Comparison of ENCODE assay signal across 18 cellular contexts in the genomic region with DNA sequence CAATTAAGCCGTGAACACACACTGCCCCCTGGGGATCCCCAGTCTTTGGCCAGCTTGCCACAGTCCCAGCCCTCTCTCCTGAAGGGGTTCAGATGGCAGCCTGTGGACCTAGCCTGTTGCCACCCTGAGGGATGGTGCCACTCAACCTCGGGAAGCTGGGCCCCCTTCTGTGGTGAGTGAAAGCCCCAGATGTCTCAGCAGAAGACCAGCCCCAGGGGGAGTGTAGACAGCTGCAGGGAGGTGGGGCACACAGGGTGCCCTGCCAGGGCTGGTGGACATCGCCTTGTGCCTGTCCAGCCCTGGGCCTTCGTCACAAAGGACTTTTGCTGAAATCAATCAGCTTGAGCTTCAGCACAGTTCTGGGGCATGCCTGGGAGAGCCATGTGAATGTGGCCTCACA.
"Had no signal": no experiment of that assay in that cellular context is flagged by ENCODE, and none has a peak within 500 bp of the region (broad histone marks: within the 10 kb centered on the region; RNA-seq: fewer than 3 reads in every experiment).

No MANE protein-coding gene starts in this region.

- H3K9me3 Mint-ChIP-seq: activated naive CD4-positive, alpha-beta T cell treated with anti-CD3 and anti-CD28 coated beads, Interleukin-2, amount 50 U/mL, for 72 hours; stimulated activated naive CD8-positive, alpha-beta T cell treated with anti-CD3 and anti-CD28 coated beads, Interleukin-15, Interleukin-2, amounts not matched to agents 100 ng/mL and 50 ng/mL, for 24 hours; T-cell had no signal

- H3K36me3 ChIP-seq: upper lobe of left lung had no signal

- DNase-seq: activated CD4-positive, alpha-beta memory T cell treated with anti-CD3 and anti-CD28 coated beads for 36 hours; activated CD4-positive, alpha-beta T cell treated with anti-CD3 and anti-CD28 coated beads for 36 hours; activated CD8-positive, alpha-beta memory T cell treated with anti-CD3 and anti-CD28 coated beads, Interleukin-2, amount 10 ng/mL, durations not matched to agents 7 days and 5 days; activated gamma-delta T cell; activated T-cell treated with anti-CD3 and anti-CD28 coated beads, Interleukin-2, amount 50 U/mL, for 1 hour; amniotic stem cell; foreskin fibroblast; hypothalamus; nucleus accumbens; SK-N-SH; T-cell; upper lobe of left lung had no signal

- H3K4me3 ChIP-seq: lung, upper lobe of left lung had no signal

- ATAC-seq: activated CD4-positive, alpha-beta T cell treated with anti-CD3 and anti-CD28 coated beads for 36 hours; activated CD8-positive, alpha-beta memory T cell treated with anti-CD3 and anti-CD28 coated beads, Interleukin-2, amount 10 ng/mL, durations not matched to agents 7 days and 5 days; activated naive CD4-positive, alpha-beta T cell treated with anti-CD3 and anti-CD28 coated beads, Interleukin-2, amount 50 U/mL, for 72 hours; T-cell; WTC11 had no signal

- H3K4me3 Mint-ChIP-seq: activated CD4-positive, alpha-beta memory T cell treated with anti-CD3 and anti-CD28 coated beads for 36 hours; activated CD4-positive, alpha-beta T cell treated with anti-CD3 and anti-CD28 coated beads for 36 hours; activated CD8-positive, alpha-beta memory T cell treated with anti-CD3 and anti-CD28 coated beads, Interleukin-2, amount 10 ng/mL, durations not matched to agents 7 days and 5 days; nephron; stimulated activated naive CD8-positive, alpha-beta T cell treated with anti-CD3 and anti-CD28 coated beads, Interleukin-15, Interleukin-2, amounts not matched to agents 100 ng/mL and 50 ng/mL, for 24 hours; T-cell; WTC11 had no signal

- H3K27ac Mint-ChIP-seq: activated CD4-positive, alpha-beta memory T cell treated with anti-CD3 and anti-CD28 coated beads for 36 hours; activated CD4-positive, alpha-beta T cell treated with anti-CD3 and anti-CD28 coated beads for 36 hours; activated CD8-positive, alpha-beta memory T cell treated with anti-CD3 and anti-CD28 coated beads, Interleukin-2, amount 10 ng/mL, durations not matched to agents 7 days and 5 days; activated naive CD4-positive, alpha-beta T cell treated with anti-CD3 and anti-CD28 coated beads, Interleukin-2, amount 50 U/mL, for 72 hours; nephron; stimulated activated naive CD8-positive, alpha-beta T cell treated with anti-CD3 and anti-CD28 coated beads, Interleukin-15, Interleukin-2, amounts not matched to agents 100 ng/mL and 50 ng/mL, for 24 hours; T-cell had no signal

- H3K27ac ChIP-seq: epithelial cell of prostate, upper lobe of left lung had no signal

- H3K36me3 Mint-ChIP-seq: activated CD4-positive, alpha-beta memory T cell treated with anti-CD3 and anti-CD28 coated beads for 36 hours; activated CD8-positive, alpha-beta memory T cell treated with anti-CD3 and anti-CD28 coated beads, Interleukin-2, amount 10 ng/mL, durations not matched to agents 7 days and 5 days; activated naive CD4-positive, alpha-beta T cell treated with anti-CD3 and anti-CD28 coated beads, Interleukin-2, amount 50 U/mL, for 72 hours; T-cell had no signal

- H3K27me3 Mint-ChIP-seq: activated CD4-positive, alpha-beta T cell treated with anti-CD3 and anti-CD28 coated beads for 36 hours had no signal

- H3K4me1 Mint-ChIP-seq: activated CD4-positive, alpha-beta T cell treated with anti-CD3 and anti-CD28 coated beads for 36 hours; activated CD8-positive, alpha-beta memory T cell treated with anti-CD3 and anti-CD28 coated beads, Interleukin-2, amount 10 ng/mL, durations not matched to agents 7 days and 5 days; nephron; T-cell; WTC11 had no signal

- H3K9me3 ChIP-seq: SK-N-SH, upper lobe of left lung had no signal

- H3K9ac ChIP-seq: SK-N-SH had no signal

- H3K27me3 ChIP-seq: upper lobe of left lung had no signal
